9 cellular contexts compared by ENCODE assay signal in genomic region chr2:175166216-175166824, GRCh38. TPM values are rescaled to one million over a fixed set of nuclear protein-coding genes. Genes with fewer than 3 reads are reported as not detected.
DNase-seq lines count a peak whose midpoint lies in the region; ATAC-seq and TF ChIP-seq lines count a peak whose summit lies in the region.
"Had no signal": no experiment of that assay in that cellular context is flagged by ENCODE, and none has a peak within 500 bp of the region (broad histone marks: within the 10 kb centered on the region; RNA-seq: fewer than 3 reads in every experiment).

No MANE protein-coding gene starts in this region.

- no peak for ATAC-seq in CD4-positive, alpha-beta T cell (ENCODE audit: poor library complexity)
- ATAC-seq in natural killer cell (no peak), HG03457 (IDR thresholded peaks at IDR 0.05; ENCODE audit: unreplicated experiment) (no peak)

- peaks cover 19% of the 10 kb centered on the region for H3K36me3 Mint-ChIP-seq in CD4-positive, alpha-beta T cell (ENCODE audit: low read depth)
- no peaks in the 10 kb centered on the region for H3K36me3 Mint-ChIP-seq in natural killer cell

- POLR2A ChIA-PET in CD4-positive, alpha-beta T cell (lab: Charles Lee): no interaction called here

- no peaks in the 10 kb centered on the region for H3K9me3 ChIP-seq in CD4-positive, alpha-beta T cell (ENCODE audit: control insufficient read depth, low read length)
- H3K9me3 ChIP-seq in breast epithelium: no peaks in the 10 kb centered on the region

- H3K36me3 ChIP-seq in breast epithelium: no peaks in the 10 kb centered on the region

- H3K27ac Mint-ChIP-seq in CD4-positive, alpha-beta T cell: peak overlapping the region; percentile 90
- peak overlapping the region; percentile 93 to 94 for H3K27ac Mint-ChIP-seq in natural killer cell

- no peaks in the 10 kb centered on the region for H3K9me3 Mint-ChIP-seq in CD4-positive, alpha-beta T cell
- H3K9me3 Mint-ChIP-seq in natural killer cell: no peaks in the 10 kb centered on the region

- no peak for TF ChIP-seq POLR2A in breast epithelium (IDR thresholded peaks at IDR 0.05)

- TF ChIP-seq CTCF in CD4-positive, alpha-beta T cell (IDR thresholded peaks at IDR 0.05): no peak
- TF ChIP-seq CTCF in breast epithelium (IDR thresholded peaks at IDR 0.05) (no peak), natural killer cell (IDR thresholded peaks at IDR 0.05) (no peak)

- H3K27me3 Mint-ChIP-seq in CD4-positive, alpha-beta T cell: no peaks in the 10 kb centered on the region
- H3K27me3 Mint-ChIP-seq in natural killer cell (ENCODE audit: low read depth in 2 of 2): no peaks in the 10 kb centered on the region

- CTCF ChIA-PET in CD4-positive, alpha-beta T cell (lab: Charles Lee): interaction anchor here (1.0 kb wide), 1 partner anchor 10 kb away, joined by 3 read pairs; no protein-coding TSS in a partner anchor

- no peaks in the 10 kb centered on the region for H3K27me3 ChIP-seq in CD4-positive, alpha-beta T cell (ENCODE audit: control insufficient read depth, insufficient read depth, low read length)
- no peaks in the 10 kb centered on the region for H3K27me3 ChIP-seq in breast epithelium

- intact Hi-C loops in CD4-positive, alpha-beta T cell (cut with DNase I, micrococcal nuclease): loop anchor here in 1 of 2 experiments (10.0 kb wide), 1 partner anchor 922 kb away; the partner anchor contains the start of gene OLA1
- intact Hi-C loops in breast epithelium (cut with DNase I; ENCODE audit: low total_unique reads) (no loop called here), natural killer cell (cut with micrococcal nuclease) (loop anchor here (5.0 kb wide), 1 partner anchor 574 kb away; no protein-coding TSS in a partner anchor)

- H3K4me1 ChIP-seq in breast epithelium: peaks cover 0 to 13% of the 10 kb centered on the region in 2 donors

- no peak overlapping the region for H3K27ac ChIP-seq in CD4-positive, alpha-beta T cell (ENCODE audit: low read depth, low read length)
- peak overlapping the region in 1 of 2 donors; percentile 98 for H3K27ac ChIP-seq in breast epithelium

- DNase-seq in CD4-positive, alpha-beta T cell: no peak
- DNase-seq in Jurkat, Clone E6-1 (ENCODE audit: low read depth, low spot score): no peak
- DNase-seq in breast epithelium (ENCODE audit: low spot score in 2 of 2): no peak
- no peak for DNase-seq in natural killer cell
- no peak for DNase-seq in stimulated activated naive CD4-positive, alpha-beta T cell treated with Interleukin-2 at 50 U/mL for 16 hours (lab: John Stamatoyannopoulos, UW)
- no peak for DNase-seq in NCI-H1417 treated with DMSO at 0.1 percent for 48 hours (lab: John Stamatoyannopoulos, UW)
- DNase-seq in activated gamma-delta T cell treated with Interleukin-2 at 50 U/mL for 16 hours: no peak
- DNase-seq: activated CD4-positive, alpha-beta T cell treated with anti-CD3 and anti-CD28 coated beads for 1 hour had no signal

- H3K4me3 Mint-ChIP-seq in CD4-positive, alpha-beta T cell: peak overlapping the region; percentile 91
- H3K4me3 Mint-ChIP-seq in natural killer cell: peak overlapping the region; percentile 100

- peaks cover 73% of the 10 kb centered on the region for H3K4me1 Mint-ChIP-seq in CD4-positive, alpha-beta T cell (ENCODE audit: low read depth)
- H3K4me1 Mint-ChIP-seq in natural killer cell: peaks cover 18 to 36% of the 10 kb centered on the region in 2 donors

- H3K4me3 ChIP-seq in Jurkat, Clone E6-1 (ENCODE audit: low read length): peak overlapping the region; percentile 99
- H3K4me3 ChIP-seq in breast epithelium: peak overlapping the region in 2 of 3 donors; percentile 82 to 91

RNA-seq across cellular contexts. Expression of gene ATF2, which starts 1.7 kb away (rescaled TPM):
- 10 to 100 TPM; 44.7 to 44.8 TPM for total RNA-seq in CD4-positive, alpha-beta T cell
- 23.9 TPM for polyA plus RNA-seq in Jurkat, Clone E6-1 (2012; ENCODE audit: insufficient read depth, insufficient read length)
- total RNA-seq in breast epithelium: 10 to 100 TPM; 57.0 to 71.7 (median 61.0) TPM
- 10 to 100 TPM; 66.7 to 76.5 (median 74.4) TPM for total RNA-seq in natural killer cell

RNA-seq across cellular contexts. Expression of gene ATP5MC3, which starts 15.2 kb away (rescaled TPM):
- total RNA-seq in CD4-positive, alpha-beta T cell: 10 to 100 TPM; 79.5 to 81.6 TPM
- polyA plus RNA-seq in Jurkat, Clone E6-1 (2012; ENCODE audit: insufficient read depth, insufficient read length): 400 TPM
- total RNA-seq in breast epithelium (100 to 1,000 TPM; 112 to 125 (median 122) TPM), natural killer cell (10 to 100 TPM; 67.1 to 82.2 (median 81.0) TPM)
